ENCODE assay signal across 1 cellular context in genomic region chr1:51990478-51990965, GRCh38.
A peak's percentile ranks its signal among the peaks of the same experiment; 100 is the strongest.
TF ChIP-seq lines count a peak whose summit lies in the region.

Gene RAB3B (minus strand): TSS chr1:51990700. CDS start chr1:51977117, 13,583 bp downstream.

TF ChIP-seq in GM12878, 131 proteins besides CTCF, POLR2A, EP300 and RAD21 (continued from another document):
- TF ChIP-seq KDM1A (IDR thresholded peaks at IDR 0.05; ENCODE audit: borderline replicate concordance) (no peak), WRNIP1 (IDR thresholded peaks at IDR 0.05; ENCODE audit: borderline replicate concordance, low read depth, low read length) (no peak), BCL11A (IDR thresholded peaks at IDR 0.05; ENCODE audit: low read depth, low read length) (no peak), IKZF1 (conservative IDR thresholded peaks at IDR 0.05) (peak; percentile 29; the same call in 1 of the 2 replicates)
